32 cellular contexts compared by ENCODE assay signal in genomic region chr4:2427383-2428334, GRCh38. TPM values are rescaled to one million over a fixed set of nuclear protein-coding genes. Genes with fewer than 3 reads are reported as not detected.
"Had no signal": no experiment of that assay in that cellular context is flagged by ENCODE, and none has a peak within 500 bp of the region (broad histone marks: within the 10 kb centered on the region; RNA-seq: fewer than 3 reads in every experiment).

No MANE protein-coding gene starts in this region.

- H3K27ac ChIP-seq: adrenal gland, body of pancreas, cardiac muscle cell, heart right ventricle, pancreas, prostate gland, sigmoid colon, vagina had no signal

- DNase-seq: activated CD4-positive, alpha-beta T cell treated with anti-CD3 and anti-CD28 coated beads for 48 hours; activated CD4-positive, alpha-beta T cell treated with anti-CD3 and anti-CD28 coated beads, Interleukin-2, amount 50 U/mL, for 48 hours; activated CD8-positive, alpha-beta memory T cell treated with anti-CD3 and anti-CD28 coated beads for 24 hours; activated effector memory CD4-positive, alpha-beta T cell treated with anti-CD3 and anti-CD28 coated beads, Interleukin-2, amount 50 U/mL, for 16 hours; activated naive CD4-positive, alpha-beta T cell treated with anti-CD3 and anti-CD28 coated beads for 36 hours; activated naive CD8-positive, alpha-beta T cell treated with anti-CD3 and anti-CD28 coated beads for 36 hours; activated T-cell treated with anti-CD3 and anti-CD28 coated beads, Interleukin-2, amount 50 U/mL, for 1 hour; adrenal gland; body of pancreas; cortex of kidney; effector memory CD8-positive, alpha-beta T cell; heart right ventricle; left ventricle myocardium superior; mammary epithelial cell; retina; sigmoid colon; small intestine; stimulated activated CD4-positive, alpha-beta T cell treated with anti-CD3 and anti-CD28 coated beads, Interleukin-1b, Interleukin-23, amount 100 ng/mL, for 48 hours; stimulated activated naive CD4-positive, alpha-beta T cell treated with Interleukin-2 at 50 U/mL for 16 hours; trophoblast cell had no signal

- H3K4me3 ChIP-seq: adrenal gland, body of pancreas, cardiac muscle cell, heart right ventricle, pancreas, prostate gland, sigmoid colon, vagina had no signal

- H3K4me1 Mint-ChIP-seq: activated naive CD8-positive, alpha-beta T cell treated with anti-CD3 and anti-CD28 coated beads for 36 hours; nephron had no signal

- H3K9me3 Mint-ChIP-seq: activated naive CD4-positive, alpha-beta T cell treated with anti-CD3 and anti-CD28 coated beads for 36 hours; activated naive CD8-positive, alpha-beta T cell treated with anti-CD3 and anti-CD28 coated beads for 36 hours; activated T-helper 1 cell treated with anti-CD3 and anti-CD28 coated beads, Interleukin-12 subunit alpha, Interleukin-12 subunit beta, Interleukin-2, Interleukin-4 antibody, amounts not matched to agents 30 ng/mL and 10 ng/mL and 1 ng/mL, durations not matched to agents 14 hours and 24 hours and 36 hours; effector memory CD8-positive, alpha-beta T cell; nephron had no signal

- H3K36me3 ChIP-seq: adrenal gland, cardiac muscle cell, heart right ventricle, pancreas, prostate gland, sigmoid colon, vagina had no signal

- H3K9me3 ChIP-seq: adrenal gland, body of pancreas, pancreas, prostate gland, sigmoid colon, vagina had no signal

- H3K27me3 ChIP-seq: adrenal gland, body of pancreas, pancreas, vagina had no signal

- H3K36me3 Mint-ChIP-seq: activated naive CD8-positive, alpha-beta T cell treated with anti-CD3 and anti-CD28 coated beads for 36 hours had no signal

- H3K27ac Mint-ChIP-seq: activated naive CD4-positive, alpha-beta T cell treated with anti-CD3 and anti-CD28 coated beads for 36 hours; activated naive CD8-positive, alpha-beta T cell treated with anti-CD3 and anti-CD28 coated beads for 36 hours; activated T-helper 1 cell treated with anti-CD3 and anti-CD28 coated beads, Interleukin-12 subunit alpha, Interleukin-12 subunit beta, Interleukin-2, Interleukin-4 antibody, amounts not matched to agents 30 ng/mL and 10 ng/mL and 1 ng/mL, durations not matched to agents 14 hours and 24 hours and 36 hours; effector memory CD8-positive, alpha-beta T cell; nephron had no signal

- H3K4me1 ChIP-seq: adrenal gland, heart right ventricle, prostate gland, sigmoid colon, vagina had no signal

- H3K4me3 Mint-ChIP-seq: activated naive CD4-positive, alpha-beta T cell treated with anti-CD3 and anti-CD28 coated beads for 36 hours; activated naive CD8-positive, alpha-beta T cell treated with anti-CD3 and anti-CD28 coated beads for 36 hours; activated T-helper 1 cell treated with anti-CD3 and anti-CD28 coated beads, Interleukin-12 subunit alpha, Interleukin-12 subunit beta, Interleukin-2, Interleukin-4 antibody, amounts not matched to agents 30 ng/mL and 10 ng/mL and 1 ng/mL, durations not matched to agents 14 hours and 24 hours and 36 hours; effector memory CD8-positive, alpha-beta T cell; nephron had no signal

- ATAC-seq: body of pancreas; effector memory CD8-positive, alpha-beta T cell; heart right ventricle; left ventricle myocardium superior; pancreas had no signal

RNA-seq across cellular contexts. Expression of gene CFAP99, which starts 8.9 kb away (rescaled TPM):
- total RNA-seq: activated naive CD4-positive, alpha-beta T cell treated with anti-CD3 and anti-CD28 coated beads for 36 hours; activated naive CD8-positive, alpha-beta T cell treated with anti-CD3 and anti-CD28 coated beads for 36 hours; activated T-helper 1 cell treated with anti-CD3 and anti-CD28 coated beads, Interleukin-12 subunit alpha, Interleukin-12 subunit beta, Interleukin-2, Interleukin-4 antibody, amounts not matched to agents 30 ng/mL and 10 ng/mL and 1 ng/mL, durations not matched to agents 14 hours and 24 hours and 36 hours; body of pancreas; cardiac muscle cell; endothelial cell of umbilical vein; fibroblast of villous mesenchyme; heart right ventricle; left ventricle myocardium superior; mammary epithelial cell; sigmoid colon; T-helper 1 cell treated with Interleukin-12 subunit alpha and Interleukin-12 subunit beta and Interleukin-4 antibody, amounts not matched to agents 30 ng/mL and 1 ng/mL, for 36 hours; temporal lobe; vagina had no signal
- polyA plus RNA-seq: aorta, fibroblast of lung, heart right ventricle, mammary epithelial cell had no signal
